ENCODE assay signal across 8 cellular contexts in the genomic region with DNA sequence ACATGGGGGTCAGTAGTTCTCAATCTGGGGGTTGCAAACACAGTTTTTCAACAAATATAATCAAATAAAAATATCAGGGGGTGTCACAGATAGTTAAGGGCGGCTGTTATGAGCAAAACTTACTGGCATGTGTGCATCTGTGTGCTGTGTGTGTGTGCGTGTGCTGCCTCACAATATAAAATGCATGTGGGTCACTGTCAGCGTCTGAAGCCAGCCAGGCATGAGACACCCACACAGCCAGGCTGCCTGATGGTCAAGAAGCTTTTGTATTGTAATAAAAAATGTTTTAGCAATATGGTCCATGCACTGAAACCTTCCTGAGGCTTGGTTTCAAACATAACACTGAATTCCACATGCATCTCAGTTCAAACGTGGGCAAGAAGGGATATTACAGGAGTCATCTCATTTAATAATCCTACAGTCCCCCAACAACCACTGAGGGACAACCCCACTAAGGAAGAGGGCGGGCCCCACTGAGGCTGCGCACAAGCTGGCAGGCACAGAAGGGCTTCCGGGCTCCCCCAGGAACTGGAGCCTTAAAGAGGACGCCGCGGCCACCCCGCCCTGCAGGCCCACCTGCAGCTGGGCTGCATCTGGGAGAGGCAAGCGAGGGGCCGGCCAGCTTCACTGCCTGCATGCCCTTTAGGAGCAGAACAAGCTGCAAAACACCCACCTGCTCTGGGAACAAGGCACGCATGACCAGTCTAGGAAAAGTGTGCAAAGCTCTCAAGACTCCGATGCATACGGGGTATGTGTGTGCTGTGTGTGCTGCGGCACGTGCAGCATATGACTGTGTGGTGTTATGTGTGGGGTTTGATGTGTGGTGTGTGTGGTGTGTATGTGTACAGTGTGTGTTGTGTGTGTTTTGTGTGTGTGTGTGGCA. TPM values are rescaled to one million over a fixed set of nuclear protein-coding genes. Genes with fewer than 3 reads are reported as not detected.
DNase-seq lines count a peak whose midpoint lies in the region; ATAC-seq and TF ChIP-seq lines count a peak whose summit lies in the region.

No MANE protein-coding gene starts in this region.

- no peak for TF ChIP-seq CTCF in coronary artery (IDR thresholded peaks at IDR 0.05)

- ATAC-seq in GM18498 (IDR thresholded peaks at IDR 0.05; ENCODE audit: unreplicated experiment), result peak; percentile 72
- ATAC-seq in HG02642 (IDR thresholded peaks at IDR 0.05; ENCODE audit: poor library complexity, unreplicated experiment), result peak; percentile 82
- ATAC-seq in T-helper 17 cell, result peak; percentile 85

- H3K4me3 Mint-ChIP-seq in T-helper 17 cell, result peak overlapping the region; percentile 99

- H3K27ac ChIP-seq in coronary artery, result no peak overlapping the region

- H3K27ac Mint-ChIP-seq in T-helper 17 cell, result peak overlapping the region; percentile 97

- H3K4me1 Mint-ChIP-seq in T-helper 17 cell, result peaks cover 68% of the 10 kb centered on the region

- H3K36me3 Mint-ChIP-seq in T-helper 17 cell (ENCODE audit: low read depth), result peaks cover 23% of the 10 kb centered on the region

- no peaks in the 10 kb centered on the region for H3K27me3 Mint-ChIP-seq in T-helper 17 cell

- no peaks in the 10 kb centered on the region for H3K9me3 ChIP-seq in T-helper 17 cell (ENCODE audit: control insufficient read depth, low read length, poor library complexity, severe bottlenecking)

- DNase-seq in T-helper 17 cell (peak; percentile 52 to 66 (median 63)), coronary artery (ENCODE audit: low spot score) (no peak), A172 (ENCODE audit: low spot score) (no peak), HT-29 (ENCODE audit: low spot score) (no peak), DMS79 treated with DMSO at 0.1 percent for 48 hours (lab: John Stamatoyannopoulos, UW) (no peak)
- peak; percentile 46 for DNase-seq in stimulated activated CD8-positive, alpha-beta memory T cell treated with anti-CD3 and anti-CD28 coated beads, Interleukin-15, amount 100 ng/mL, for 1 hour (ENCODE audit: low read depth)

- peak overlapping the region; percentile 50 for H3K4me3 ChIP-seq in coronary artery

RNA-seq across cellular contexts. Expression of a gene that starts 14.1 kb away (rescaled TPM):
- total RNA-seq in T-helper 17 cell, result 100 to 1,000 TPM; 250 to 312 TPM
- 5.1 and 11.1 TPM in 2 replicates for total RNA-seq in A172 (2014; rRNA removed; shearing (Covaris generic))
- total RNA-seq in HT-29 (2014; rRNA removed; shearing (Covaris generic)), result 13.2 and 18.5 TPM in 2 replicates

Comparison
In these comparisons a context has a peak if more than half of its experiments do, and no peak if none do; other contexts are left out.
1. DNase-seq: peak in T-helper 17 cell (3 of 3) and stimulated activated CD8-positive, alpha-beta memory T cell treated with anti-CD3 and anti-CD28 coated beads, Interleukin-15, amount 100 ng/mL, for 1 hour (single experiment); none in coronary artery (single experiment), A172 (single experiment), HT-29 (single experiment) and DMS79 treated with DMSO at 0.1 percent for 48 hours (single experiment).
2. RNA of a gene that starts 14.1 kb away (total RNA-seq): 250 to 312 TPM in T-helper 17 cell; 13.2 to 18.5 TPM in HT-29 and 5.1 to 11.1 TPM in A172; every median in the first group is over 10 times any median in the second.
3. Peak in every context shown above with its lines, with median percentiles within 50 percentile points of each other: ATAC-seq.